ENCODE assay signal across 14 cellular contexts in the genomic region with DNA sequence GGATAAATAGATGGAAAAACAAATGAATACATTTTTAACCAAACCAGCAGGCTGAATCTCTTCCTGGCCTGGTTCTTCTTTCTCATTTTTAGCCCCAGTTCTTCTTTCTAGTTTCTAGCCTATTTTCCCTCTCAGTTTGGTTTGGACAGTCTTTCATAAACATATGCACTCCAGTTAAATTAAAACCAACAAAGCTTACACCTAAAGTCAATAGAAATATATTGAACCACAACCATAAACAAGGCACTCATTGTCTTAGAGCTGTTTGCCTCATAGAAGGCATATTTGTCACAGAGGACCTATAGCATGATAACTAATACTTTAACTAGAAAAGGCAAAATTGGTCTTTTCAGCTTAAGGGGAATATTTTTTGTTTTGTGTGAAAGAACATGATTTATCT.
DNase-seq lines count a peak whose midpoint lies in the region; ATAC-seq and TF ChIP-seq lines count a peak whose summit lies in the region.
"Had no signal": no experiment of that assay in that cellular context is flagged by ENCODE, and none has a peak within 500 bp of the region (broad histone marks: within the 10 kb centered on the region; RNA-seq: fewer than 3 reads in every experiment).

No MANE protein-coding gene starts in this region.

- ATAC-seq in GM19397 (IDR thresholded peaks at IDR 0.05; ENCODE audit: unreplicated experiment) (no peak), GM21737 (IDR thresholded peaks at IDR 0.05; ENCODE audit: unreplicated experiment) (no peak)
- ATAC-seq: CD8-positive, alpha-beta T cell; GM23338 had no signal

- BruUV-seq in Calu3 (replicated peaks; lab: Mats Ljungman, UMichigan) = no TSS peak

- peaks cover 18% of the 10 kb centered on the region for H3K36me3 Mint-ChIP-seq in Calu3 (ENCODE audit: insufficient read depth, unreplicated experiment)
- H3K36me3 Mint-ChIP-seq: CD14-positive monocyte; CD8-positive, alpha-beta T cell had no signal

- intact Hi-C loops in Calu3 (cut with micrococcal nuclease; ENCODE audit: unreplicated experiment) = no loop called here

- peak overlapping the region; percentile 93 for H3K27ac ChIP-seq in 22Rv1
- H3K27ac ChIP-seq in VCaP = peak overlapping the region; percentile 92
- H3K27ac ChIP-seq: HL-60, KMS-11 had no signal

- H3K4me1 Mint-ChIP-seq in Calu3 (ENCODE audit: low read depth, unreplicated experiment) = peaks cover 82% of the 10 kb centered on the region
- H3K4me1 Mint-ChIP-seq: CD14-positive monocyte had no signal

- DNase-seq in Calu3 = no peak
- peak; percentile 16 for DNase-seq in LoVo (ENCODE audit: low spot score)
- DNase-seq in stimulated activated CD4-positive, alpha-beta T cell treated with anti-CD3 and anti-CD28 coated beads, Interleukin-4, amount 100 ng/mL, for 24 hours = no peak
- DNase-seq: CD8-positive, alpha-beta T cell; COR-L47; H7 had no signal

- H3K9me3 Mint-ChIP-seq in Calu3 (ENCODE audit: low read depth, unreplicated experiment) = peaks cover 3% of the 10 kb centered on the region
- H3K9me3 Mint-ChIP-seq: CD8-positive, alpha-beta T cell; GM23338 had no signal

- peak overlapping the region; percentile 97 for H3K27ac Mint-ChIP-seq in Calu3 (ENCODE audit: unreplicated experiment)
- H3K27ac Mint-ChIP-seq: CD14-positive monocyte; CD8-positive, alpha-beta T cell; GM23338 had no signal

- H3K27me3 Mint-ChIP-seq in Calu3 (ENCODE audit: unreplicated experiment) = no peaks in the 10 kb centered on the region

- TF ChIP-seq CTCF in 22Rv1 (IDR thresholded peaks at IDR 0.05) (no peak), Calu3 (IDR thresholded peaks at IDR 0.05; ENCODE audit: unreplicated experiment) (no peak), VCaP (conservative IDR thresholded peaks at IDR 0.05) (no peak)

- H3K4me3 Mint-ChIP-seq in Calu3 (ENCODE audit: low read depth, unreplicated experiment) = peak overlapping the region; percentile 60
- H3K4me3 Mint-ChIP-seq: CD14-positive monocyte; CD8-positive, alpha-beta T cell; GM23338 had no signal

- CTCF ChIA-PET in Calu3 (lab: Charles Lee) = interaction anchor here (0.7 to 1.7 kb wide), 2 partner anchors 15 to 28 kb away, joined by 3 to 5 read pairs; no protein-coding TSS in a partner anchor
